Comparison of ENCODE assay signal across 8 cellular contexts in the genomic region with DNA sequence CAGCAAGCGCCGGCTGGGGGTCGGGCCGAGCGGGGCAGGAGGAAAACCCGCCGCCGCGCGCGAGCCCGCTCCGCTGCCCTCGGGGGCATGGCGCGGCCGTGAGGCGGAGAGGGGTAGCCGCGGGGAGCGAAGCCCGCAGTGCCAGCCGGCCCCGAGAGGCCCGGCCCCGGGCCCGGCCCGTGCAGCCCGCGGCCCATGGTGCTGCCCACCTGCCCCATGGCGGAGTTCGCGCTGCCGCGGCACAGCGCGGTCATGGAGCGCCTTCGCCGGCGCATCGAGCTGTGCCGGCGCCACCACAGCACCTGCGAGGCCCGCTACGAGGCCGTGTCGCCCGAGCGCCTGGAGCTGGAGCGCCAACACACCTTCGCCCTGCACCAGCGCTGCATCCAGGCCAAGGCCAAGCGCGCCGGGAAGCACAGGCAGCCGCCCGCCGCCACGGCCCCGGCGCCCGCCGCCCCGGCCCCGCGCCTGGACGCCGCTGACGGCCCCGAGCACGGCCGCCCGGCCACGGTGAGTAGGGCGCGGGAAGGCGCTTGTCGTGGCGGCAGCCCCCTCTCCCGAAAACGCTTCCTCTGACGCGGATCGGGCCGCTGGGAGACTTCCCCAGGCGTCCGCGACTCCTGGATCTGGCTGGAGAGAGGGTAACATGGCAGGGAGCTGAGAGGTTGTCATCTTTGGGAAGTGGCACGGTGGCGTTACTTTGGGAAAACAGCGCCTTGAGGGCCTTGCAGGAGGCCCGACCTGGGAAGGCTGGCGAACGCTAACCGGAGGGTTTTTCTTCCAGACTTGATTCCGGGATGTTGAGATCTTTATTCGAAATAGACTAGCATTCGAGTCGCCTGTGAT. TPM values are rescaled to one million over a fixed set of nuclear protein-coding genes. Genes with fewer than 3 reads are reported as not detected.
DNase-seq lines count a peak whose midpoint lies in the region; ATAC-seq and TF ChIP-seq lines count a peak whose summit lies in the region.

No MANE protein-coding gene starts in this region.

- CTCF ChIA-PET in PC-9 (lab: Charles Lee): interaction anchor here (0.8 kb wide), 1 partner anchor 22 kb away, joined by 4 read pairs; no protein-coding TSS in a partner anchor

- no peaks in the 10 kb centered on the region for H3K9me2 ChIP-seq in PC-9 (ENCODE audit: insufficient read depth)

- H3K36me3 ChIP-seq in PC-9 (ENCODE audit: low read depth) (peaks cover 14% of the 10 kb centered on the region; the same call in 1 of the 2 replicates), adrenal gland (replicated peaks in 1 of 2) (peaks cover 0 to 27% of the 10 kb centered on the region in 2 donors), psoas muscle (ENCODE audit: insufficient read depth in 1 of 2, low read depth in 1 of 2) (peaks cover 6 to 35% of the 10 kb centered on the region in 2 donors)

- H3K27me3 ChIP-seq in PC-9 (ENCODE audit: insufficient read depth, low read depth): no peaks in the 10 kb centered on the region
- no peaks in the 10 kb centered on the region for H3K27me3 ChIP-seq in adrenal gland
- H3K27me3 ChIP-seq in right cardiac atrium (ENCODE audit: control insufficient read depth, insufficient read depth): no peaks in the 10 kb centered on the region
- H3K27me3 ChIP-seq in psoas muscle (ENCODE audit: insufficient read depth in 3 of 3, low read length in 2 of 3): no peaks in the 10 kb centered on the region

- H3F3A ChIP-seq in PC-9 (ENCODE audit: insufficient read depth, low read depth): peaks cover 42% of the 10 kb centered on the region

- DNase-seq in AG09309 (ENCODE audit: low read depth): no peak
- peak in 1 of 2 experiments; percentile 47 for DNase-seq in PC-9
- DNase-seq in adrenal gland: peak; percentile 49 to 71 (median 56)
- peak; percentile 27 to 76 (median 74) for DNase-seq in right cardiac atrium
- peak; percentile 52 to 72 for DNase-seq in psoas muscle
- no peak for DNase-seq in mesenteric fat pad (ENCODE audit: low spot score)

- peak overlapping the region; percentile 26 for H3K27ac ChIP-seq in PC-9
- H3K27ac ChIP-seq in adrenal gland: peak overlapping the region; percentile 83 to 99 (median 94)
- H3K27ac ChIP-seq in right cardiac atrium (ENCODE audit: low read length): peak overlapping the region; percentile 90
- peak overlapping the region; percentile 94 for H3K27ac ChIP-seq in psoas muscle

- BruUV-seq in PC-9 (replicated peaks; lab: Mats Ljungman, UMichigan): no TSS peak

- intact Hi-C loops in PC-9 (cut with micrococcal nuclease; ENCODE audit: unreplicated experiment): loop anchor here (1.0 to 10.0 kb wide), 7 partner anchors 35 to 1454 kb away; a partner anchor contains a TSS
- intact Hi-C loops in adrenal gland (cut with DNase I): no loop called here
- intact Hi-C loops in right cardiac atrium (cut with DNase I): loop anchor here in 2 of 4 donors (2.0 to 10.0 kb wide), 2 partner anchors 62 to 172 kb away; a partner anchor contains a TSS
- intact Hi-C loops in psoas muscle (cut with DNase I): loop anchor here (1.0 to 5.0 kb wide), 3 partner anchors 34 to 86 kb away; a partner anchor contains a TSS

- H3K9me3 ChIP-seq in PC-9 (ENCODE audit: insufficient read depth, low read depth) (no peaks in the 10 kb centered on the region), adrenal gland (replicated peaks in 1 of 3) (no peaks in the 10 kb centered on the region), right cardiac atrium (ENCODE audit: control insufficient read depth, low read length) (no peaks in the 10 kb centered on the region), psoas muscle (no peaks in the 10 kb centered on the region)

- ATAC-seq in GM18517 (IDR thresholded peaks at IDR 0.05; ENCODE audit: unreplicated experiment): peak; percentile 30
- ATAC-seq in HG03039 (IDR thresholded peaks at IDR 0.05; ENCODE audit: unreplicated experiment): peak; percentile 26
- ATAC-seq in right cardiac atrium: peak; percentile 60 to 65
- peak; percentile 48 to 60 (median 56) for ATAC-seq in psoas muscle

- H4K20me1 ChIP-seq in PC-9 (ENCODE audit: insufficient read depth): peaks cover 39% of the 10 kb centered on the region

- peaks cover 39% of the 10 kb centered on the region for H3K4me1 ChIP-seq in PC-9 (replicated peaks; ENCODE audit: insufficient read depth)
- peaks cover 40 to 57% of the 10 kb centered on the region in 2 donors for H3K4me1 ChIP-seq in adrenal gland (replicated peaks in 1 of 2)
- peaks cover 3% of the 10 kb centered on the region for H3K4me1 ChIP-seq in right cardiac atrium (ENCODE audit: control insufficient read depth, insufficient read depth, low read length)
- peaks cover 44% of the 10 kb centered on the region for H3K4me1 ChIP-seq in psoas muscle

- H3K79me2 ChIP-seq in PC-9 (ENCODE audit: low read depth): peaks cover 48% of the 10 kb centered on the region

- POLR2A ChIA-PET in PC-9 (lab: Charles Lee; ENCODE audit: unreplicated experiment): interaction anchor here (0.6 to 1.4 kb wide), 3 partner anchors 61 to 109 kb away, joined by 3 to 11 read pairs (median 4); a partner anchor contains a TSS

- TF ChIP-seq CTCF in AG09309 (IDR thresholded peaks at IDR 0.05; ENCODE audit: control insufficient read depth, insufficient read depth, low read depth, low read length, missing control alignments) (no peak), PC-9 (conservative IDR thresholded peaks at IDR 0.05) (no peak), adrenal gland (IDR thresholded peaks at IDR 0.05) (peak in 1 of 6 experiments; percentile 8), psoas muscle (IDR thresholded peaks at IDR 0.05) (no peak)

- H3K4me3 ChIP-seq in AG09309 (ENCODE audit: control insufficient read depth, low read depth, low read length) (peak overlapping the region; percentile 71), PC-9 (peak overlapping the region; percentile 77), adrenal gland (peak overlapping the region; percentile 37 to 82 (median 64)), right cardiac atrium (ENCODE audit: low read length) (peak overlapping the region; percentile 92), psoas muscle (peak overlapping the region; percentile 73)

- TF ChIP-seq POLR2A in adrenal gland (IDR thresholded peaks at IDR 0.05): peak in 1 of 2 donors; percentile 47

- peak overlapping the region; percentile 95 for H3K4me2 ChIP-seq in PC-9

- 0% methylated on average over 11 to 101 of the region's 101 CpGs for WGBS in adrenal gland, 4 donors
- under 1% methylated on average over 101 of the region's 101 CpGs for WGBS in right cardiac atrium
- WGBS in psoas muscle, 3 donors: 0% methylated on average over 32 to 101 of the region's 101 CpGs

- H2AFZ ChIP-seq in PC-9: peak overlapping the region; percentile 74

RNA-seq across cellular contexts. Expression of a gene that starts 0.5 kb away (rescaled TPM):
- total RNA-seq in PC-9 (2021) (25.7 and 34.0 TPM in 2 replicates), adrenal gland (10 to 100 TPM; 20.1 to 70.7 (median 32.4) TPM), right cardiac atrium (10 to 100 TPM; 13.4 to 15.6 (median 14.6) TPM), psoas muscle (10 to 100 TPM; 11.2 to 16.0 (median 12.3) TPM), mesenteric fat pad (20.4 TPM)
- polyA plus RNA-seq in adrenal gland (10 to 100 TPM in 2 of 3 donors, 1 to 10 TPM in 1; 7.3 to 19.0 (median 12.6) TPM), right cardiac atrium (9.1 TPM), psoas muscle (10 to 100 TPM in 1 of 3 donors, 1 to 10 TPM in 2; 4.6 to 12.1 (median 5.8) TPM)

RNA-seq across cellular contexts. Expression of a gene that starts 34.4 kb away (rescaled TPM):
- total RNA-seq in PC-9 (2021) (712 and 792 TPM in 2 replicates), adrenal gland (1,000 to 10,000 TPM in 1 of 8 donors, 100 to 1,000 TPM in 7; 217 to 1,022 (median 394) TPM), right cardiac atrium (100 to 1,000 TPM; 413 to 694 (median 527) TPM), psoas muscle (100 to 1,000 TPM; 205 to 285 (median 241) TPM), mesenteric fat pad (649 TPM)
- polyA plus RNA-seq in adrenal gland (100 to 1,000 TPM in 1 of 3 donors, 10 to 100 TPM in 2; 80.0 to 992 (median 88.0) TPM), right cardiac atrium (119 TPM), psoas muscle (100 to 1,000 TPM in 2 of 3 donors, 10 to 100 TPM in 1; 85.7 to 252 (median 172) TPM)

RNA-seq across cellular contexts. Expression of a gene that starts 52.3 kb away (rescaled TPM):
- total RNA-seq in PC-9 (2021) (not detected in 2 replicates), adrenal gland (not detected), right cardiac atrium (not detected), psoas muscle (not detected), mesenteric fat pad (not detected)
- polyA plus RNA-seq in adrenal gland (under 1 TPM in 1 of 3 donors, not detected in 2; 0.10 TPM), right cardiac atrium (not detected), psoas muscle (under 1 TPM in 1 of 3 donors, not detected in 2; 0.16 TPM)

Comparison
In these comparisons a context has a peak if more than half of its experiments do, and no peak if none do; other contexts are left out.
1. DNase-seq: peak in adrenal gland (7 of 7), right cardiac atrium (3 of 3) and psoas muscle (2 of 2); none in AG09309 (single experiment) and mesenteric fat pad (single experiment).
2. H3K27ac ChIP-seq: peak in every context shown above with its lines; median percentile 94 in adrenal gland; 94 in psoas muscle; 90 in right cardiac atrium; 26 in PC-9.
3. intact Hi-C loops: an anchor here in PC-9 (1.0 to 10.0 kb wide) and psoas muscle (1.0 to 5.0 kb wide); none called in adrenal gland.
4. Peak in every context shown above with its lines, with median percentiles within 50 percentile points of each other: H3K4me3 ChIP-seq and ATAC-seq.